1 cellular context compared by ENCODE assay signal in genomic region chr3:185874119-185874518, GRCh38.
TF ChIP-seq lines count a peak whose summit lies in the region.

No MANE protein-coding gene starts in this region.

TF ChIP-seq in WTC11, 78 proteins besides CTCF, POLR2A, EP300 and RAD21 (continued from another document):
- TF ChIP-seq ERG (CRISPR knock-in tag; IDR thresholded peaks at IDR 0.05), result no peak
